Comparison of ENCODE assay signal across 20 cellular contexts in the genomic region with DNA sequence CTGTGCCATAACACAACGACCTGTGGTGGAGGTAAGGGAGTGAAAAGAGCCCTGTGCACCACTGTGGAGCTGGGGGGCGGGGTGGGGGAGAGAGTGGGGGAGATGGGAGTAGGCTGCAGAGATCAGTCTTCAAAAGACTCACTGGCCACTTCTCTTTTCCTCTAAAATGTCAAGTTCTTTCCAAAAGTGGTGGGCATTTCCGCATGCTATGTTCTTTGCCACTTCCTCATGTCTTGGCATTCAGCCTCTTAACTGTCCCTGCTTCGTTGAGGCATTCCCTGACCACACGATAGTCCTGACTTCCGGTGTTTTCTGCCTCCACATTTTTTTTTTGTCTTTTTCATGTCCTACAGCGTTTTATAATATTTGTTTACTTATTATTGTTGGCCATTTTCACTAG. TPM values are rescaled to one million over a fixed set of nuclear protein-coding genes. Genes with fewer than 3 reads are reported as not detected.
"Had no signal": no experiment of that assay in that cellular context is flagged by ENCODE, and none has a peak within 500 bp of the region (broad histone marks: within the 10 kb centered on the region; RNA-seq: fewer than 3 reads in every experiment).

No MANE protein-coding gene starts in this region.

- H3K27ac ChIP-seq: heart right ventricle, neural progenitor cell, right lobe of liver, skin epidermis, thyroid gland had no signal

- H3K36me3 ChIP-seq: heart right ventricle, neural progenitor cell, right lobe of liver, thyroid gland had no signal

- H3K4me3 ChIP-seq: heart right ventricle, mucosa of descending colon, neural progenitor cell, right lobe of liver, skin epidermis, thyroid gland had no signal

- H3K9me3 Mint-ChIP-seq: activated CD4-positive, alpha-beta memory T cell treated with anti-CD3 and anti-CD28 coated beads, Interleukin-2, amount 10 ng/mL, durations not matched to agents 7 days and 5 days; activated CD4-positive, alpha-beta T cell treated with anti-CD3 and anti-CD28 coated beads, Interleukin-2, amount 10 ng/mL, durations not matched to agents 24 days and 14 days; activated naive CD4-positive, alpha-beta T cell treated with anti-CD3 and anti-CD28 coated beads, Interleukin-2, amount 10 ng/mL, durations not matched to agents 7 days and 5 days; activated T-cell treated with anti-CD3 and anti-CD28 coated beads, Interleukin-2, amount 50 U/mL, for 72 hours; stimulated activated naive CD8-positive, alpha-beta T cell treated with anti-CD3 and anti-CD28 coated beads, Interleukin-15, Interleukin-2, amounts not matched to agents 100 ng/mL and 50 ng/mL, for 24 hours had no signal

- H3K27ac Mint-ChIP-seq: activated CD4-positive, alpha-beta memory T cell treated with anti-CD3 and anti-CD28 coated beads, Interleukin-2, amount 10 ng/mL, durations not matched to agents 7 days and 5 days; activated CD4-positive, alpha-beta T cell treated with anti-CD3 and anti-CD28 coated beads, Interleukin-2, amount 10 ng/mL, durations not matched to agents 24 days and 14 days; activated naive CD4-positive, alpha-beta T cell treated with anti-CD3 and anti-CD28 coated beads, Interleukin-2, amount 10 ng/mL, durations not matched to agents 7 days and 5 days; activated T-cell treated with anti-CD3 and anti-CD28 coated beads, Interleukin-2, amount 50 U/mL, for 72 hours; neural progenitor cell; stimulated activated naive CD8-positive, alpha-beta T cell treated with anti-CD3 and anti-CD28 coated beads, Interleukin-15, Interleukin-2, amounts not matched to agents 100 ng/mL and 50 ng/mL, for 24 hours had no signal

- H3K9me3 ChIP-seq: heart right ventricle, mucosa of descending colon, right lobe of liver, thyroid gland had no signal

- H2AFZ ChIP-seq: neural progenitor cell had no signal

- ATAC-seq: activated T-cell treated with anti-CD3 and anti-CD28 coated beads, Interleukin-2, amount 50 U/mL, for 72 hours; heart right ventricle; left colon; mucosa of descending colon; right lobe of liver had no signal

- H3K36me3 Mint-ChIP-seq: activated naive CD4-positive, alpha-beta T cell treated with anti-CD3 and anti-CD28 coated beads, Interleukin-2, amount 10 ng/mL, durations not matched to agents 7 days and 5 days; neural progenitor cell had no signal

- H3K9ac ChIP-seq: neural progenitor cell had no signal

- H3K4me3 Mint-ChIP-seq: activated CD4-positive, alpha-beta memory T cell treated with anti-CD3 and anti-CD28 coated beads, Interleukin-2, amount 10 ng/mL, durations not matched to agents 7 days and 5 days; activated CD4-positive, alpha-beta T cell treated with anti-CD3 and anti-CD28 coated beads, Interleukin-2, amount 10 ng/mL, durations not matched to agents 24 days and 14 days; activated naive CD4-positive, alpha-beta T cell treated with anti-CD3 and anti-CD28 coated beads, Interleukin-2, amount 10 ng/mL, durations not matched to agents 7 days and 5 days; activated T-cell treated with anti-CD3 and anti-CD28 coated beads, Interleukin-2, amount 50 U/mL, for 72 hours; neural progenitor cell; stimulated activated naive CD8-positive, alpha-beta T cell treated with anti-CD3 and anti-CD28 coated beads, Interleukin-15, Interleukin-2, amounts not matched to agents 100 ng/mL and 50 ng/mL, for 24 hours had no signal

- H3K27me3 ChIP-seq: thyroid gland had no signal

- DNase-seq: activated CD4-positive, alpha-beta memory T cell treated with anti-CD3 and anti-CD28 coated beads, Interleukin-2, amount 10 ng/mL, durations not matched to agents 7 days and 5 days; activated CD4-positive, alpha-beta T cell treated with anti-CD3 and anti-CD28 coated beads, Interleukin-2, amount 10 ng/mL, durations not matched to agents 24 days and 14 days; activated effector memory CD4-positive, alpha-beta T cell treated with Interleukin-2 at 50 U/mL for 16 hours; activated naive CD4-positive, alpha-beta T cell treated with anti-CD3 and anti-CD28 coated beads, Interleukin-2, amount 10 ng/mL, durations not matched to agents 7 days and 5 days; activated T-cell treated with anti-CD3 and anti-CD28 coated beads, Interleukin-2, amount 50 U/mL, for 72 hours; cortex of kidney; effector CD4-positive, alpha-beta T cell; heart right ventricle; left colon; mesendoderm; mucosa of descending colon; posterior cingulate gyrus; right lobe of liver; stimulated activated CD4-positive, alpha-beta T cell treated with anti-CD3 and anti-CD28 coated beads, Interleukin-15, amount 100 ng/mL, for 24 hours; stimulated activated CD4-positive, alpha-beta T cell treated with anti-CD3 and anti-CD28 coated beads, Interleukin-4, amount 100 ng/mL, for 1 hour; T-helper 1 cell; thyroid gland had no signal

- H3K4me2 ChIP-seq: neural progenitor cell had no signal

RNA-seq across cellular contexts. Expression of a gene that starts 2.4 kb away (rescaled TPM):
- total RNA-seq: activated CD4-positive, alpha-beta T cell treated with anti-CD3 and anti-CD28 coated beads, Interleukin-2, amount 10 ng/mL, durations not matched to agents 24 days and 14 days had no signal
